Comparison of ENCODE assay signal across 6 cellular contexts in genomic region chr12:55706840-55707671, GRCh38. TPM values are rescaled to one million over a fixed set of nuclear protein-coding genes. Genes with fewer than 3 reads are reported as not detected.
DNase-seq lines count a peak whose midpoint lies in the region; ATAC-seq and TF ChIP-seq lines count a peak whose summit lies in the region.

No MANE protein-coding gene starts in this region.

- H4K20me1 ChIP-seq in PC-3 (ENCODE audit: low read length) = no peaks in the 10 kb centered on the region

- H3K27me3 ChIP-seq in PC-3 (ENCODE audit: low read length) (no peaks in the 10 kb centered on the region), upper lobe of left lung (no peaks in the 10 kb centered on the region)

- TF ChIP-seq CTCF in AG10803 (conservative IDR thresholded peaks at IDR 0.05; ENCODE audit: low read length) (no peak), PC-3 (conservative IDR thresholded peaks at IDR 0.05; ENCODE audit: low read depth, low read length) (no peak), upper lobe of left lung (IDR thresholded peaks at IDR 0.05) (no peak), GM13977 (IDR thresholded peaks at IDR 0.05; ENCODE audit: extremely low read depth, insufficient read depth, missing control alignments) (no peak)

- TF ChIP-seq POLR2A in upper lobe of left lung (IDR thresholded peaks at IDR 0.05) = no peak

- peak overlapping the region; percentile 62 for H3K4me3 ChIP-seq in AG10803 (ENCODE audit: low read length)
- H3K4me3 ChIP-seq in PC-3 (ENCODE audit: low read length) = peak overlapping the region; percentile 68
- H3K4me3 ChIP-seq in iPS-11a (ENCODE audit: low read depth, low read length) = peak overlapping the region; percentile 90
- H3K4me3 ChIP-seq in upper lobe of left lung = peak overlapping the region; percentile 42 to 84 (median 62)

- H3K4me1 ChIP-seq in PC-3 (ENCODE audit: insufficient read depth, low read length) (peaks cover 14% of the 10 kb centered on the region), upper lobe of left lung (peaks cover 22 to 24% (median 23%) of the 10 kb centered on the region in 4 donors)

- in situ Hi-C loops in GM13977 (cut with MboI; ENCODE audit: low pct_unique_long_range_greater_than_20kb, low sequenced_read_pairs, unreplicated experiment) = no loop called here

- no peaks in the 10 kb centered on the region for H3F3A ChIP-seq in PC-3 (ENCODE audit: low read length, unreplicated experiment)

- intact Hi-C loops in PC-3 (cut with micrococcal nuclease) = no loop called here

- H3K36me3 ChIP-seq in PC-3 (ENCODE audit: low read depth, low read length) (no peaks in the 10 kb centered on the region), upper lobe of left lung (no peaks in the 10 kb centered on the region)

- H3K4me2 ChIP-seq in PC-3 (ENCODE audit: low read length) = peak overlapping the region; percentile 91

- ATAC-seq in PC-3 (peak; percentile 17), upper lobe of left lung (ENCODE audit: low FRiP score in 2 of 2) (peak in 1 of 2 donors; percentile 56)

- H2AFZ ChIP-seq in PC-3 (ENCODE audit: low read length) = peak overlapping the region; percentile 64; the same call in 1 of the 2 replicates

- no peaks in the 10 kb centered on the region for H3K79me2 ChIP-seq in PC-3 (ENCODE audit: low read length)

- H3K27ac ChIP-seq in PC-3 (ENCODE audit: low read length) (no peak overlapping the region), upper lobe of left lung (peak overlapping the region in 2 of 4 donors; percentile 66 to 68)

- POLR2A ChIA-PET in PC-3 (lab: Charles Lee; ENCODE audit: unreplicated experiment) = no interaction called here

- WGBS in upper lobe of left lung, 2 donors = 14 to 49% methylated on average over 4 to 17 of the region's 23 CpGs

- H3K9me2 ChIP-seq in PC-3 (replicated peaks; ENCODE audit: low read length) = no peaks in the 10 kb centered on the region

- BruUV-seq in PC-3 (replicated peaks; lab: Mats Ljungman, UMichigan) = no TSS peak

- no peak for TF ChIP-seq EP300 in upper lobe of left lung (IDR thresholded peaks at IDR 0.05)

- DNase-seq in AG10803 (ENCODE audit: low read depth) (no peak), PC-3 (no peak), upper lobe of left lung (peak in 1 of 2 donors; percentile 65), GM13977 (ENCODE audit: low spot score) (no peak), inferior parietal cortex (ENCODE audit: extremely low spot score) (no peak)

- no peaks in the 10 kb centered on the region for H3K9me3 ChIP-seq in PC-3 (ENCODE audit: low read length)
- no peaks in the 10 kb centered on the region for H3K9me3 ChIP-seq in upper lobe of left lung

- no peak overlapping the region for H3K9ac ChIP-seq in PC-3 (ENCODE audit: low read length)

- CTCF ChIA-PET in PC-3 (lab: Charles Lee) = interaction anchor here (0.6 to 1.8 kb wide), 3 partner anchors 20 to 26 kb away, joined by 5 to 8 read pairs (median 6); a partner anchor contains a TSS

RNA-seq across cellular contexts. Expression of gene ITGA7, which starts 0.6 kb away (rescaled TPM):
- 4.4 and 9.7 TPM in 2 replicates for total RNA-seq in PC-3 (2014; rRNA removed)
- total RNA-seq in upper lobe of left lung = 10 to 100 TPM in 3 of 6 donors, 1 to 10 TPM in 3; 4.6 to 30.4 (median 9.0) TPM

RNA-seq across cellular contexts. Expression of gene BLOC1S1, which starts 8.8 kb away (rescaled TPM):
- total RNA-seq in PC-3 (2014; rRNA removed) (63.5 and 90.8 TPM in 2 replicates), upper lobe of left lung (100 to 1,000 TPM in 5 of 6 donors, 10 to 100 TPM in 1; 34.6 to 255 (median 139) TPM)

RNA-seq across cellular contexts. Expression of gene RDH5, which starts 13.1 kb away (rescaled TPM):
- total RNA-seq in PC-3 (2014; rRNA removed) (4.6 and 5.1 TPM in 2 replicates), upper lobe of left lung (10 to 100 TPM in 1 of 6 donors, 1 to 10 TPM in 5; 3.8 to 37.7 (median 5.6) TPM)

RNA-seq across cellular contexts. Expression of gene CD63, which starts 21.8 kb away (rescaled TPM):
- 784 and 869 TPM in 2 replicates for total RNA-seq in PC-3 (2014; rRNA removed)
- total RNA-seq in upper lobe of left lung = 1,000 to 10,000 TPM in 3 of 6 donors, 100 to 1,000 TPM in 3; 399 to 1,448 (median 972) TPM

RNA-seq across cellular contexts. Expression of gene GDF11, which starts 35.9 kb away (rescaled TPM):
- total RNA-seq in PC-3 (2014; rRNA removed) (7.1 and 17.4 TPM in 2 replicates), upper lobe of left lung (1 to 10 TPM; 1.0 to 6.8 (median 2.3) TPM)
